ENCODE assay signal across 11 cellular contexts in genomic region chr6:118725944-118726343, GRCh38.
DNase-seq lines count a peak whose midpoint lies in the region; ATAC-seq and TF ChIP-seq lines count a peak whose summit lies in the region.
"Had no signal": no experiment of that assay in that cellular context is flagged by ENCODE, and none has a peak within 500 bp of the region (broad histone marks: within the 10 kb centered on the region; RNA-seq: fewer than 3 reads in every experiment).

No MANE protein-coding gene starts in this region.

- in situ Hi-C loops in brain microvascular endothelial cell (cut with HindIII; ENCODE audit: low pct_ligation_motif_present, low sequenced_read_pairs) = no loop called here

- peaks cover 38% of the 10 kb centered on the region for H3K4me1 Mint-ChIP-seq in activated CD4-positive, alpha-beta memory T cell treated with anti-CD3 and anti-CD28 coated beads for 36 hours (ENCODE audit: low read depth)

- peak; percentile 2 for TF ChIP-seq CTCF in brain microvascular endothelial cell (IDR thresholded peaks at IDR 0.05; ENCODE audit: low read depth, low read length, missing control alignments)

- no peaks in the 10 kb centered on the region for H3K27me3 Mint-ChIP-seq in activated CD4-positive, alpha-beta memory T cell treated with anti-CD3 and anti-CD28 coated beads for 36 hours

- H3K9me3 ChIP-seq in KOPT-K1 (ENCODE audit: insufficient read depth, low read length, poor library complexity, severe bottlenecking) (no peaks in the 10 kb centered on the region), neuronal stem cell (replicated peaks in 1 of 2; ENCODE audit: control insufficient read depth in 2 of 2, insufficient read depth in 1 of 2, low read depth in 1 of 2, low read length in 2 of 2) (no peaks in the 10 kb centered on the region)

- H3K9ac ChIP-seq in neuronal stem cell (ENCODE audit: low read depth, low read length, poor library complexity) = no peak overlapping the region

- no peak overlapping the region for H2BK15ac ChIP-seq in neuronal stem cell (ENCODE audit: low read length)

- CTCF ChIA-PET in activated CD4-positive, alpha-beta memory T cell treated with anti-CD3 and anti-CD28 coated beads for 36 hours (lab: Charles Lee) = interaction anchor here (0.7 to 2.4 kb wide), 9 partner anchors 13 to 200 kb away, joined by 3 to 18 read pairs (median 5); no protein-coding TSS in a partner anchor

- H3K23ac ChIP-seq in neuronal stem cell (ENCODE audit: low read depth, low read length, poor library complexity) = no peak overlapping the region

- POLR2A ChIA-PET in activated CD4-positive, alpha-beta memory T cell treated with anti-CD3 and anti-CD28 coated beads for 36 hours (lab: Charles Lee) = interaction anchor here (0.9 to 3.0 kb wide), 6 partner anchors 13 to 76 kb away, joined by 3 to 25 read pairs (median 4); no protein-coding TSS in a partner anchor

- peak overlapping the region; percentile 73 for H3K27ac Mint-ChIP-seq in activated CD4-positive, alpha-beta memory T cell treated with anti-CD3 and anti-CD28 coated beads for 36 hours

- H2BK120ac ChIP-seq in neuronal stem cell (ENCODE audit: low read depth, low read length) = no peak overlapping the region

- DNase-seq in activated CD4-positive, alpha-beta memory T cell treated with anti-CD3 and anti-CD28 coated beads for 36 hours = peak; percentile 88
- no peak for DNase-seq in brain microvascular endothelial cell
- DNase-seq in stimulated activated CD8-positive, alpha-beta memory T cell treated with anti-CD3 and anti-CD28 coated beads, Interleukin-15, amount 100 ng/mL, for 1 hour (ENCODE audit: low read depth) = peak; percentile 44
- DNase-seq in cerebellar cortex (ENCODE audit: low spot score) = no peak
- no peak for DNase-seq in neuronal stem cell (ENCODE audit: low spot score)
- no peak for DNase-seq in foreskin melanocyte
- DNase-seq: DMS79, left colon, NCI-H446 had no signal

- H3K9me3 Mint-ChIP-seq in activated CD4-positive, alpha-beta memory T cell treated with anti-CD3 and anti-CD28 coated beads for 36 hours = no peaks in the 10 kb centered on the region

- no peak overlapping the region for H4K91ac ChIP-seq in neuronal stem cell (ENCODE audit: low read depth, low read length, poor library complexity)

- H2AK5ac ChIP-seq in neuronal stem cell (ENCODE audit: low read depth, low read length) = no peak overlapping the region

- no peak overlapping the region for H2BK5ac ChIP-seq in neuronal stem cell (ENCODE audit: low read length)

- no peak overlapping the region for H3K4ac ChIP-seq in neuronal stem cell (ENCODE audit: low read length)

- H3K4me1 ChIP-seq in neuronal stem cell (ENCODE audit: control insufficient read depth in 2 of 2, insufficient read depth in 1 of 2, low read depth in 1 of 2, low read length in 2 of 2) = no peaks in the 10 kb centered on the region

- no peaks in the 10 kb centered on the region for H3K36me3 Mint-ChIP-seq in activated CD4-positive, alpha-beta memory T cell treated with anti-CD3 and anti-CD28 coated beads for 36 hours

- no peak overlapping the region for H3K4me3 Mint-ChIP-seq in activated CD4-positive, alpha-beta memory T cell treated with anti-CD3 and anti-CD28 coated beads for 36 hours

- H2BK12ac ChIP-seq in neuronal stem cell (ENCODE audit: low read length) = no peak overlapping the region

- H3K14ac ChIP-seq in neuronal stem cell (ENCODE audit: low read length) = no peak overlapping the region

- H3K36me3 ChIP-seq in KOPT-K1 (ENCODE audit: insufficient read depth, low read length) (no peaks in the 10 kb centered on the region), brain microvascular endothelial cell (replicated peaks) (no peaks in the 10 kb centered on the region), neuronal stem cell (replicated peaks in 1 of 2; ENCODE audit: control insufficient read depth in 2 of 2, insufficient read depth in 2 of 2, low read length in 2 of 2) (no peaks in the 10 kb centered on the region)

- H4K8ac ChIP-seq in neuronal stem cell (ENCODE audit: low read depth, low read length) = no peak overlapping the region

- no peaks in the 10 kb centered on the region for H3K27me3 ChIP-seq in brain microvascular endothelial cell (replicated peaks)
- no peaks in the 10 kb centered on the region for H3K27me3 ChIP-seq in neuronal stem cell (ENCODE audit: control insufficient read depth in 3 of 3, insufficient read depth in 3 of 3, low read depth in 1 of 3, low read length in 3 of 3)

- no peak overlapping the region for H2AFZ ChIP-seq in neuronal stem cell (ENCODE audit: low read length)

- no CpG with 5 or more reads among the region's 5 CpGs for WGBS in neuronal stem cell (ENCODE audit: extremely low coverage in 2 of 2, insufficient read length in 2 of 2, insufficient replicate concordance in 1 of 2), 2 donors

- H3K4me2 ChIP-seq in neuronal stem cell (ENCODE audit: insufficient read depth, low read length, poor library complexity, severe bottlenecking) = no peak overlapping the region

- no peak overlapping the region for H3K4me3 ChIP-seq in brain microvascular endothelial cell (ENCODE audit: low read depth, low read length)
- H3K4me3 ChIP-seq in neuronal stem cell (ENCODE audit: low read length in 2 of 2) = no peak overlapping the region

- H3K79me1 ChIP-seq in neuronal stem cell (ENCODE audit: low read depth, low read length) = no peaks in the 10 kb centered on the region

- intact Hi-C loops in activated CD4-positive, alpha-beta memory T cell treated with anti-CD3 and anti-CD28 coated beads for 36 hours (cut with micrococcal nuclease) = loop anchor here (1.0 to 5.0 kb wide), 11 partner anchors 10 to 166 kb away; partner anchors contain the start of genes ASF1A and CEP85L

- H3K18ac ChIP-seq in neuronal stem cell (ENCODE audit: low read length) = no peak overlapping the region

- ATAC-seq in HG02938 (IDR thresholded peaks at IDR 0.05; ENCODE audit: unreplicated experiment) = no peak
- ATAC-seq: left colon had no signal

- H3K27ac ChIP-seq in KOPT-K1 (ENCODE audit: low read depth, low read length, poor library complexity, severe bottlenecking) = peak overlapping the region; percentile 9
- H3K27ac ChIP-seq in brain microvascular endothelial cell = no peak overlapping the region
- H3K27ac ChIP-seq in neuronal stem cell (replicated peaks; ENCODE audit: low read length) = no peak overlapping the region

Comparison
In these comparisons a context has a peak if more than half of its experiments do, and no peak if none do; other contexts are left out.
1. DNase-seq: peak in activated CD4-positive, alpha-beta memory T cell treated with anti-CD3 and anti-CD28 coated beads for 36 hours (single experiment) and stimulated activated CD8-positive, alpha-beta memory T cell treated with anti-CD3 and anti-CD28 coated beads, Interleukin-15, amount 100 ng/mL, for 1 hour (single experiment); none in brain microvascular endothelial cell (single experiment), cerebellar cortex (single experiment), neuronal stem cell (single experiment) and foreskin melanocyte (single experiment).